1 cellular context compared by ENCODE assay signal in the genomic region with DNA sequence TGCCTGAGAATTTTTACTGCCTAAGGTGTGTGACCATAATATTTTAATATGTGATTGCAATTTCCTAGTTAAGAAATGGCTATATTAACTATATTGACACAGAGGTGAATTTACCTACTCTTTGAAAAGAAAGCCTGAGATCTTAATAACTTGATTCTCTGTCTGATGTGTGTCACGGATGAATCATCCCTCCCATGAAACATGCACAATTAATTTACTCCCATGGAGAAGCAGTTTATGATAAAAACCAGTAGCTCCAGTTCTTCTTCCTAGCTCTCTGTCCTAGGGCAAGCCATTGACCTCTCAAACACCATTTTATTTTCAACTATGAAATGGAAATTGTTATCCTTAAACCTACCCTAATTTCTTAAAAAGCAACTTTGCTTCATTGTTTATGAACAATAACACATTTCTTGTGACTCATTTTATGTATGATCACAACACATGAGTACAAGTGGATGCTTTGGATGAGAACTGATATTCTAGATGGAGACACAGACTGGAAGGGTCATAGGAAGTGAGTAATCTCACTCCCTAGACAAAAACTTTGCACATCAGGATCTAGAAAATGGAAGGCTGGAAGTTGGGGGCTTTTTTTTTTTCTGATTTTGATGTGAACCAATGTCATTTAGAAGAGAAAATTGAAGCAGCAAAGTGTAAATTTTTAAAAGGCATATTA.
TF ChIP-seq lines count a peak whose summit lies in the region.

No MANE protein-coding gene starts in this region.

TF ChIP-seq in HCT116, 20 proteins besides CTCF, POLR2A, EP300 and RAD21 (continued from another document):
- TF ChIP-seq, protein P1, sequence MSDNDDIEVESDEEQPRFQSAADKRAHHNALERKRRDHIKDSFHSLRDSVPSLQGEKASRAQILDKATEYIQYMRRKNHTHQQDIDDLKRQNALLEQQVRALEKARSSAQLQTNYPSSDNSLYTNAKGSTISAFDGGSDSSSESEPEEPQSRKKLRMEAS (IDR thresholded peaks at IDR 0.05) = no peak
- TF ChIP-seq FOSL1 (IDR thresholded peaks at IDR 0.05; ENCODE audit: low read depth) = peak; percentile 52; the same call in 1 of the 2 replicates
- TF ChIP-seq CBX3 (IDR thresholded peaks at IDR 0.05; ENCODE audit: low read depth) = no peak
